Comparison of ENCODE assay signal across 24 cellular contexts in genomic region chr16:29111421-29111820, GRCh38.
DNase-seq lines count a peak whose midpoint lies in the region; ATAC-seq, FAIRE-seq and TF ChIP-seq lines count a peak whose summit lies in the region.
"Had no signal": no experiment of that assay in that cellular context is flagged by ENCODE, and none has a peak within 500 bp of the region (broad histone marks: within the 10 kb centered on the region; RNA-seq: fewer than 3 reads in every experiment).

No MANE protein-coding gene starts in this region.

- intact Hi-C loops in right lobe of liver (cut with DNase I): no loop called here
- intact Hi-C loops in HepG2 (cut with micrococcal nuclease; ENCODE audit: unreplicated experiment): no loop called here

- no peaks in the 10 kb centered on the region for H3K9me3 ChIP-seq in right lobe of liver
- H3K9me3 ChIP-seq in HepG2 (ENCODE audit: low read length): no peaks in the 10 kb centered on the region
- H3K9me3 ChIP-seq in thymus (ENCODE audit: control insufficient read depth): no peaks in the 10 kb centered on the region
- H3K9me3 ChIP-seq: gastroesophageal sphincter, lower lobe of right lung, mucosa of descending colon, prostate gland, SJSA1, upper lobe of right lung had no signal

- H3K79me2 ChIP-seq in HepG2 (ENCODE audit: insufficient read depth, low read length): no peaks in the 10 kb centered on the region

- no peak overlapping the region for H3K4me2 ChIP-seq in HepG2 (ENCODE audit: low read depth, low read length)
- H3K4me2 ChIP-seq: GM23338 had no signal

- no peak for TF ChIP-seq CTCF in right lobe of liver (IDR thresholded peaks at IDR 0.05)
- TF ChIP-seq CTCF in HepG2 (CRISPR knock-in tag; IDR thresholded peaks at IDR 0.05): no peak

- TF ChIP-seq POLR2A in right lobe of liver (IDR thresholded peaks at IDR 0.05) (no peak), HepG2 (IDR thresholded peaks at IDR 0.05; ENCODE audit: insufficient read depth in 1 of 2, low read depth in 2 of 2, low read length in 2 of 2) (no peak)

- peaks cover 0 to 35% (median 12%) of the 10 kb centered on the region in 4 donors for H3K4me1 ChIP-seq in right lobe of liver
- H3K4me1 ChIP-seq in HepG2 (ENCODE audit: insufficient read depth, low read length): peaks cover 15% of the 10 kb centered on the region
- peaks cover 2% of the 10 kb centered on the region for H3K4me1 ChIP-seq in thymus (ENCODE audit: control insufficient read depth, insufficient read depth, low read length)
- H3K4me1 ChIP-seq: prostate gland had no signal

- POLR2A ChIA-PET in HepG2 (lab: Yijun Ruan, JAX): no interaction called here
- POLR2A ChIA-PET in T-cell (lab: Charles Lee): no interaction called here

- no peak overlapping the region for H3K4me3 Mint-ChIP-seq in T-cell
- H3K4me3 Mint-ChIP-seq: GM23338 had no signal

- H3K36me3 ChIP-seq in right lobe of liver (no peaks in the 10 kb centered on the region), HepG2 (replicated peaks in 1 of 2; ENCODE audit: control insufficient read depth in 1 of 2, insufficient read depth in 2 of 2, low read length in 2 of 2) (no peaks in the 10 kb centered on the region), thymus (ENCODE audit: control insufficient read depth, insufficient read depth) (peaks cover 11% of the 10 kb centered on the region)
- H3K36me3 ChIP-seq: prostate gland, SJSA1 had no signal

- no TSS peak for BruUV-seq in HepG2 (replicated peaks; lab: Mats Ljungman, UMichigan)

- in situ Hi-C loops in HepG2 (cut with HindIII; ENCODE audit: extremely low pct_ligation_motif_present, low pct_unique_long_range_greater_than_20kb): loop anchor here (10.0 to 25.0 kb wide), 2 partner anchors 101 to 143 kb away; no protein-coding TSS in a partner anchor

- H3K27ac ChIP-seq in right lobe of liver (no peak overlapping the region), HepG2 (ENCODE audit: extremely low read length, insufficient read depth, low read length) (no peak overlapping the region), thymus (ENCODE audit: low read depth) (peak overlapping the region; percentile 31)
- H3K27ac ChIP-seq: gastroesophageal sphincter, lower lobe of right lung, prostate gland, SJSA1, upper lobe of right lung had no signal

- H3K27me3 Mint-ChIP-seq in T-cell: no peaks in the 10 kb centered on the region

- 53% methylated on average over 2 of the region's 5 CpGs for WGBS in right lobe of liver (ENCODE audit: insufficient coverage, low coverage, low lambda C conversion rate, missing lambda C conversion rate)
- WGBS in HepG2 (ENCODE audit: low lambda C conversion rate): 40% methylated on average over 5 of the region's 5 CpGs
- WGBS in thymus: 99% methylated on average over 5 of the region's 5 CpGs

- H4K20me1 ChIP-seq in HepG2 (ENCODE audit: insufficient read depth, low read length): no peaks in the 10 kb centered on the region

- H3K36me3 Mint-ChIP-seq in T-cell: peaks cover 25% of the 10 kb centered on the region

- TF ChIP-seq RAD21 in HepG2 (CRISPR knock-in tag; IDR thresholded peaks at IDR 0.05): no peak

- H3K4me1 Mint-ChIP-seq in T-cell: peaks cover 16 to 52% (median 47%) of the 10 kb centered on the region in 3 donors

- no peak overlapping the region for H3K9ac ChIP-seq in HepG2 (ENCODE audit: insufficient read depth, low read depth, low read length)

- H3K27me3 ChIP-seq in right lobe of liver (no peaks in the 10 kb centered on the region), HepG2 (ENCODE audit: control insufficient read depth in 1 of 2, insufficient read depth in 2 of 2, low read length in 2 of 2) (peaks cover 2 to 33% of the 10 kb centered on the region in 2 experiments; a peak in 3 of 5 replicates), thymus (ENCODE audit: control insufficient read depth, insufficient read depth) (no peaks in the 10 kb centered on the region)
- H3K27me3 ChIP-seq: gastroesophageal sphincter, SJSA1, upper lobe of right lung had no signal

- FAIRE-seq in HepG2 (lab: Jason Lieb, UNC): no peak
- FAIRE-seq: bronchial epithelial cell, GM12878 had no signal

- DNase-seq in right lobe of liver: peak; percentile 62 to 68 (median 65)
- no peak for DNase-seq in HepG2 (ENCODE audit: low spot score)
- no peak for DNase-seq in T-cell
- no peak for DNase-seq in left lobe of liver (ENCODE audit: low spot score)
- DNase-seq in NCI-H526 treated with DMSO at 0.1 percent for 48 hours (lab: John Stamatoyannopoulos, UW): no peak
- no peak for DNase-seq in DMS153 treated with DMSO at 0.1 percent for 48 hours (lab: John Stamatoyannopoulos, UW; ENCODE audit: unreplicated experiment)
- DNase-seq: activated CD4-positive, alpha-beta T cell treated with anti-CD3 and anti-CD28 coated beads for 4 hours; amniotic stem cell; islet precursor cell; lower lobe of right lung; mucosa of descending colon; NCI-H146; NCI-H510A treated with DMSO at 0.1 percent for 48 hours; upper lobe of right lung had no signal

- ATAC-seq in right lobe of liver (peak in 3 of 4 donors; percentile 41 to 52 (median 41)), HepG2 (no peak), T-cell (replicated peaks in 1 of 4) (no peak), left lobe of liver (peak; percentile 45), HG03097 (IDR thresholded peaks at IDR 0.05; ENCODE audit: low FRiP score, unreplicated experiment) (no peak)
- ATAC-seq: gastroesophageal sphincter, GM12878, GM23338, lower lobe of right lung, mucosa of descending colon, Panc1, upper lobe of right lung had no signal

- peak overlapping the region; percentile 74 to 87 for H3K27ac Mint-ChIP-seq in T-cell
- H3K27ac Mint-ChIP-seq: GM23338 had no signal

- TF ChIP-seq EP300 in HepG2 (IDR thresholded peaks at IDR 0.05; ENCODE audit: low read depth in 2 of 2, low read length in 2 of 2): no peak
- TF ChIP-seq EP300 in HepG2 (CRISPR knock-in tag; IDR thresholded peaks at IDR 0.05; ENCODE audit: borderline replicate concordance): no peak

- H2AFZ ChIP-seq in HepG2 (ENCODE audit: low read length): no peak overlapping the region
- H2AFZ ChIP-seq: GM23338 had no signal

- CTCF ChIA-PET in HepG2 (lab: Yijun Ruan, JAX; ENCODE audit: low intra/inter-chr PET ratio, low total read pairs): no interaction called here
- CTCF ChIA-PET in T-cell (lab: Charles Lee): no interaction called here

- no peaks in the 10 kb centered on the region for H3K9me3 Mint-ChIP-seq in T-cell
- H3K9me3 Mint-ChIP-seq: GM23338 had no signal

- no peak overlapping the region for H3K4me3 ChIP-seq in right lobe of liver
- H3K4me3 ChIP-seq in HepG2 (replicated peaks in 1 of 3; ENCODE audit: insufficient read depth in 1 of 3, low read depth in 2 of 3, low read length in 3 of 3): no peak overlapping the region
- no peak overlapping the region for H3K4me3 ChIP-seq in thymus (ENCODE audit: low read length)
- H3K4me3 ChIP-seq: gastroesophageal sphincter, GM12878, GM23338, lower lobe of right lung, mucosa of descending colon, prostate gland, SJSA1, skin epidermis, upper lobe of right lung had no signal

TF ChIP-seq in HepG2, 621 proteins besides CTCF, POLR2A, EP300 and RAD21:
- TF ChIP-seq ZNF276 (CRISPR knock-in tag; IDR thresholded peaks at IDR 0.05; ENCODE audit: low read depth) (no peak), PHF21A (CRISPR knock-in tag; IDR thresholded peaks at IDR 0.05) (no peak), ZNF773 (CRISPR knock-in tag; IDR thresholded peaks at IDR 0.05; ENCODE audit: borderline replicate concordance) (no peak), ZNF34 (CRISPR knock-in tag; IDR thresholded peaks at IDR 0.05; ENCODE audit: borderline replicate concordance) (no peak), AGO2 (optimal IDR thresholded peaks at IDR 0.05; ENCODE audit: low read depth, low read length) (no peak)

Comparison
In these comparisons a context has a peak if more than half of its experiments do, and no peak if none do; other contexts are left out.
1. ATAC-seq: peak in right lobe of liver (3 of 4) and left lobe of liver (single experiment); none in HepG2 (single experiment), T-cell (0 of 4) and HG03097 (single experiment).
2. DNase-seq: peak in right lobe of liver (3 of 3); none in HepG2 (single experiment), T-cell (0 of 34), left lobe of liver (single experiment), NCI-H526 treated with DMSO at 0.1 percent for 48 hours (single experiment) and DMS153 treated with DMSO at 0.1 percent for 48 hours (single experiment).